Comparison of ENCODE assay signal across 8 cellular contexts in the genomic region with DNA sequence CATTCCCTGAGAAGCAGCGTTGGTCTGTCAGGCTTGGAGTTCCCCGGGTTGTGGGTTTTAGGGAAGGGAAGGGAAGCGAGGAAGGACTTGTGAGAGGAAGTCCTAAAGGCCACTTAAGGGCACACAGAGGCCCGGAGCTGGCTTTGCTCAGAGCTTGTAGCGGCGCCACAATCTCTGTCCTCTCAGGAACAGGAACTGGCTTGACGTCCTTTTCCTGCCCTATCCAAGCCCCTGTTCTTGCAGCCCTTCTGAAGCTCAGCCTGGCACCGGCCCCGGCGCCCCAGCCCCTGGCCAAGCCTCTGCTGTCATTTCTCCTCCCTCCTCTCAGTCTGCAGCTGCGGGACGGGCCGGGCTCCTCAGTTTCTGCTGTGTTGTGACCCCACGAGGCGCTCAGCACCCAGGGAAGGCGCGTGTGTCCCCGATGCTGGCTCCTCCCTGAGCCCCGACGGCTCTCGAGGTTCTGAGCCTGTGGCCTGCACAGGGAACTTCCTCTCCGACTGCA. TPM values are rescaled to one million over a fixed set of nuclear protein-coding genes. Genes with fewer than 3 reads are reported as not detected.
DNase-seq lines count a peak whose midpoint lies in the region; ATAC-seq and TF ChIP-seq lines count a peak whose summit lies in the region.

A gene (plus strand): TSS at position 140 of the 502 bp plus-strand sequence. CDS start 16,069 bp downstream, outside the sequence.

- ATAC-seq in HG03175 (IDR thresholded peaks at IDR 0.05; ENCODE audit: unreplicated experiment) (peak; percentile 47), left colon (peak; percentile 8), HG03469 (IDR thresholded peaks at IDR 0.05; ENCODE audit: unreplicated experiment) (no peak)

- H3K36me3 Mint-ChIP-seq in activated T-helper 1 cell treated with anti-CD3 and anti-CD28 coated beads, Interleukin-12 subunit alpha, Interleukin-12 subunit beta, Interleukin-2, Interleukin-4 antibody, amounts not matched to agents 30 ng/mL and 10 ng/mL and 1 ng/mL, durations not matched to agents 14 hours and 24 hours and 36 hours (ENCODE audit: low read depth) = peaks cover 32% of the 10 kb centered on the region

- H3K4me1 Mint-ChIP-seq in activated T-helper 1 cell treated with anti-CD3 and anti-CD28 coated beads, Interleukin-12 subunit alpha, Interleukin-12 subunit beta, Interleukin-2, Interleukin-4 antibody, amounts not matched to agents 30 ng/mL and 10 ng/mL and 1 ng/mL, durations not matched to agents 14 hours and 24 hours and 36 hours (ENCODE audit: low read depth) = peaks cover 82% of the 10 kb centered on the region

- DNase-seq in GM12865 (ENCODE audit: low read depth) = peak; percentile 82
- DNase-seq in activated T-helper 1 cell treated with anti-CD3 and anti-CD28 coated beads, Interleukin-12 subunit alpha, Interleukin-12 subunit beta, Interleukin-2, Interleukin-4 antibody, amounts not matched to agents 30 ng/mL and 10 ng/mL and 1 ng/mL, durations not matched to agents 14 hours and 24 hours and 36 hours (ENCODE audit: low spot score) = peak; percentile 49
- peak; percentile 44 to 50 for DNase-seq in left colon
- DNase-seq in stimulated activated CD8-positive, alpha-beta memory T cell treated with anti-CD3 and anti-CD28 coated beads, Interleukin-4, amount 100 ng/mL, for 24 hours (ENCODE audit: low read depth) = peak; percentile 38
- DNase-seq in NCI-H345 treated with DMSO at 0.1 percent for 48 hours (lab: John Stamatoyannopoulos, UW; ENCODE audit: unreplicated experiment) = no peak
- no peak for DNase-seq in iPS-NIHi11 (ENCODE audit: low spot score)

- H3K27ac Mint-ChIP-seq in activated T-helper 1 cell treated with anti-CD3 and anti-CD28 coated beads, Interleukin-12 subunit alpha, Interleukin-12 subunit beta, Interleukin-2, Interleukin-4 antibody, amounts not matched to agents 30 ng/mL and 10 ng/mL and 1 ng/mL, durations not matched to agents 14 hours and 24 hours and 36 hours = peak within 1 kb of the TSS; percentile 95

- no peaks in the 10 kb centered on the region for H3K27me3 Mint-ChIP-seq in activated T-helper 1 cell treated with anti-CD3 and anti-CD28 coated beads, Interleukin-12 subunit alpha, Interleukin-12 subunit beta, Interleukin-2, Interleukin-4 antibody, amounts not matched to agents 30 ng/mL and 10 ng/mL and 1 ng/mL, durations not matched to agents 14 hours and 24 hours and 36 hours (ENCODE audit: insufficient read depth)

- H3K4me3 Mint-ChIP-seq in activated T-helper 1 cell treated with anti-CD3 and anti-CD28 coated beads, Interleukin-12 subunit alpha, Interleukin-12 subunit beta, Interleukin-2, Interleukin-4 antibody, amounts not matched to agents 30 ng/mL and 10 ng/mL and 1 ng/mL, durations not matched to agents 14 hours and 24 hours and 36 hours = peak within 1 kb of the TSS; percentile 97

- H3K4me3 ChIP-seq in GM12865 (ENCODE audit: low read depth, low read length) = peak within 1 kb of the TSS; percentile 71

- TF ChIP-seq CTCF in GM12865 (IDR thresholded peaks at IDR 0.05; ENCODE audit: insufficient read depth, low read depth, low read length, missing control alignments) = no peak

- intact Hi-C loops in activated T-helper 1 cell treated with anti-CD3 and anti-CD28 coated beads, Interleukin-12 subunit alpha, Interleukin-12 subunit beta, Interleukin-2, Interleukin-4 antibody, amounts not matched to agents 30 ng/mL and 10 ng/mL and 1 ng/mL, durations not matched to agents 14 hours and 24 hours and 36 hours (cut with micrococcal nuclease) = loop anchor here (2.0 kb wide), 2 partner anchors 54 to 180 kb away; no protein-coding TSS in a partner anchor
- intact Hi-C loops in left colon (cut with DNase I, micrococcal nuclease) = loop anchor here (5.0 to 10.0 kb wide), 2 partner anchors 294 to 307 kb away; no protein-coding TSS in a partner anchor

- H3K9me3 Mint-ChIP-seq in activated T-helper 1 cell treated with anti-CD3 and anti-CD28 coated beads, Interleukin-12 subunit alpha, Interleukin-12 subunit beta, Interleukin-2, Interleukin-4 antibody, amounts not matched to agents 30 ng/mL and 10 ng/mL and 1 ng/mL, durations not matched to agents 14 hours and 24 hours and 36 hours = peaks cover 11% of the 10 kb centered on the region

RNA-seq across cellular contexts. Expression of the gene that starts here (rescaled TPM):
- 9.2 and 9.4 TPM in 2 replicates for total RNA-seq in activated T-helper 1 cell treated with anti-CD3 and anti-CD28 coated beads, Interleukin-12 subunit alpha, Interleukin-12 subunit beta, Interleukin-2, Interleukin-4 antibody, amounts not matched to agents 30 ng/mL and 10 ng/mL and 1 ng/mL, durations not matched to agents 14 hours and 24 hours and 36 hours
- total RNA-seq in left colon = 1 to 10 TPM; 2.9 to 5.5 TPM

Comparison
In these comparisons a context has a peak if more than half of its experiments do, and no peak if none do; other contexts are left out.
1. DNase-seq: peak in GM12865 (single experiment), activated T-helper 1 cell treated with anti-CD3 and anti-CD28 coated beads, Interleukin-12 subunit alpha, Interleukin-12 subunit beta, Interleukin-2, Interleukin-4 antibody, amounts not matched to agents 30 ng/mL and 10 ng/mL and 1 ng/mL, durations not matched to agents 14 hours and 24 hours and 36 hours (single experiment), left colon (2 of 2) and stimulated activated CD8-positive, alpha-beta memory T cell treated with anti-CD3 and anti-CD28 coated beads, Interleukin-4, amount 100 ng/mL, for 24 hours (single experiment); none in NCI-H345 treated with DMSO at 0.1 percent for 48 hours (single experiment) and iPS-NIHi11 (single experiment).